In genomic region chr9:132312873-132313272, GRCh38 we compare ENCODE assay signal across 16 cellular contexts. TPM values are rescaled to one million over a fixed set of nuclear protein-coding genes. Genes with fewer than 3 reads are reported as not detected.
A peak's percentile ranks its signal among the peaks of the same experiment; 100 is the strongest.
DNase-seq lines count a peak whose midpoint lies in the region; ATAC-seq and TF ChIP-seq lines count a peak whose summit lies in the region.
"Had no signal": no experiment of that assay in that cellular context is flagged by ENCODE, and none has a peak within 500 bp of the region (broad histone marks: within the 10 kb centered on the region; RNA-seq: fewer than 3 reads in every experiment).

No MANE protein-coding gene starts in this region.

- no peak overlapping the region for H2BK120ac ChIP-seq in neuronal stem cell (ENCODE audit: low read depth, low read length)

- no peak overlapping the region for H3K27ac Mint-ChIP-seq in MCF 10A (ENCODE audit: low read depth, unreplicated experiment)
- peak overlapping the region in 5 of 10 donors; percentile 1 to 31 (median 14) for H3K27ac Mint-ChIP-seq in naive thymus-derived CD8-positive, alpha-beta T cell

- H3K4me1 ChIP-seq in mammary epithelial cell (ENCODE audit: insufficient read depth, low read length) (no peaks in the 10 kb centered on the region), smooth muscle cell (ENCODE audit: low read depth) (no peaks in the 10 kb centered on the region), neuronal stem cell (ENCODE audit: control insufficient read depth in 2 of 2, insufficient read depth in 1 of 2, low read depth in 1 of 2, low read length in 2 of 2) (no peaks in the 10 kb centered on the region)

- H3K14ac ChIP-seq in neuronal stem cell (ENCODE audit: low read length), result no peak overlapping the region

- H3K9me3 Mint-ChIP-seq in MCF 10A (ENCODE audit: unreplicated experiment), result no peaks in the 10 kb centered on the region
- no peaks in the 10 kb centered on the region for H3K9me3 Mint-ChIP-seq in naive thymus-derived CD8-positive, alpha-beta T cell

- H3K23ac ChIP-seq in neuronal stem cell (ENCODE audit: low read depth, low read length, poor library complexity), result no peak overlapping the region

- no peak overlapping the region for H2BK15ac ChIP-seq in neuronal stem cell (ENCODE audit: low read length)

- no peak overlapping the region for H2AFZ ChIP-seq in mammary epithelial cell (ENCODE audit: low read depth, low read length)
- no peak overlapping the region for H2AFZ ChIP-seq in smooth muscle cell (ENCODE audit: low read depth)
- H2AFZ ChIP-seq in neuronal stem cell (ENCODE audit: low read length), result no peak overlapping the region

- no peak overlapping the region for H3K18ac ChIP-seq in neuronal stem cell (ENCODE audit: low read length)

- intact Hi-C loops in mammary epithelial cell (cut with micrococcal nuclease) (no loop called here), MCF 10A (cut with micrococcal nuclease) (no loop called here)

- TF ChIP-seq CTCF in mammary epithelial cell (conservative IDR thresholded peaks at IDR 0.05 in 1 of 2, IDR thresholded peaks at IDR 0.05 in 1 of 2; ENCODE audit: extremely low read depth in 1 of 2, insufficient read depth in 1 of 2, low read depth in 1 of 2, low read length in 2 of 2) (peak; percentile 15 to 26), MCF 10A (IDR thresholded peaks at IDR 0.05; ENCODE audit: unreplicated experiment) (no peak), fibroblast of mammary gland (conservative IDR thresholded peaks at IDR 0.05; ENCODE audit: control insufficient read depth, insufficient read depth, low read depth, low read length) (peak; percentile 34), smooth muscle cell (IDR thresholded peaks at IDR 0.05; ENCODE audit: borderline replicate concordance, insufficient read depth, poor library complexity, severe bottlenecking) (peak; percentile 18)

- H4K8ac ChIP-seq in neuronal stem cell (ENCODE audit: low read depth, low read length), result no peak overlapping the region

- no peak overlapping the region for H3K4ac ChIP-seq in neuronal stem cell (ENCODE audit: low read length)

- dilution Hi-C loops in mammary epithelial cell (cut with HindIII; ENCODE audit: low sequenced_read_pairs), result no loop called here

- H4K20me1 ChIP-seq in mammary epithelial cell (ENCODE audit: insufficient read depth, low read length) (no peaks in the 10 kb centered on the region), smooth muscle cell (ENCODE audit: low read depth) (peaks cover 92% of the 10 kb centered on the region)

- peaks cover 4% of the 10 kb centered on the region for H3K79me1 ChIP-seq in neuronal stem cell (ENCODE audit: low read depth, low read length)

- H3K4me1 Mint-ChIP-seq in MCF 10A (ENCODE audit: insufficient read depth, unreplicated experiment), result no peaks in the 10 kb centered on the region
- H3K4me1 Mint-ChIP-seq in naive thymus-derived CD8-positive, alpha-beta T cell, result peaks cover 7 to 32% (median 29%) of the 10 kb centered on the region in 4 donors

- peaks cover 31% of the 10 kb centered on the region for H3K36me3 Mint-ChIP-seq in MCF 10A (ENCODE audit: insufficient read depth, unreplicated experiment)
- peaks cover 4 to 64% (median 29%) of the 10 kb centered on the region in 3 donors for H3K36me3 Mint-ChIP-seq in naive thymus-derived CD8-positive, alpha-beta T cell

- 96% methylated on average over 2 of the region's 2 CpGs for WGBS in mammary epithelial cell (ENCODE audit: low coverage, missing lambda C conversion rate)
- WGBS in smooth muscle cell (ENCODE audit: low lambda C conversion rate), result 87% methylated on average over 2 of the region's 2 CpGs
- no CpG with 5 or more reads among the region's 2 CpGs for WGBS in neuronal stem cell (ENCODE audit: extremely low coverage in 2 of 2, insufficient read length in 2 of 2, insufficient replicate concordance in 1 of 2), 2 donors

- BruUV-seq in mammary epithelial cell (replicated peaks; lab: Mats Ljungman, UMichigan), result no TSS peak
- no TSS peak for BruUV-seq in MCF 10A (replicated peaks; lab: Mats Ljungman, UMichigan)

- H2BK5ac ChIP-seq in neuronal stem cell (ENCODE audit: low read length), result no peak overlapping the region

- CTCF ChIA-PET in mammary epithelial cell (lab: Charles Lee; ENCODE audit: low non-redundant PET) (no interaction called here), MCF 10A (lab: Yijun Ruan, JAX) (no interaction called here)

- H3K27ac ChIP-seq in mammary epithelial cell (ENCODE audit: insufficient read depth, low read depth, low read length) (no peak overlapping the region), smooth muscle cell (ENCODE audit: low read depth) (no peak overlapping the region), neuronal stem cell (replicated peaks; ENCODE audit: low read length) (no peak overlapping the region)
- H3K27ac ChIP-seq: coronary artery had no signal

- no peaks in the 10 kb centered on the region for H3K27me3 Mint-ChIP-seq in MCF 10A (ENCODE audit: insufficient read depth, unreplicated experiment)
- H3K27me3 Mint-ChIP-seq in naive thymus-derived CD8-positive, alpha-beta T cell, result no peaks in the 10 kb centered on the region

- no peak overlapping the region for H3K4me3 Mint-ChIP-seq in MCF 10A (ENCODE audit: unreplicated experiment)
- no peak overlapping the region for H3K4me3 Mint-ChIP-seq in naive thymus-derived CD8-positive, alpha-beta T cell

- peaks cover 20% of the 10 kb centered on the region for H3K36me3 ChIP-seq in mammary epithelial cell (ENCODE audit: insufficient read depth, low read length)
- H3K36me3 ChIP-seq in smooth muscle cell (ENCODE audit: low read depth), result peaks cover 29% of the 10 kb centered on the region
- H3K36me3 ChIP-seq in neuronal stem cell (replicated peaks in 1 of 2; ENCODE audit: control insufficient read depth in 2 of 2, insufficient read depth in 2 of 2, low read length in 2 of 2), result peaks cover 10 to 93% of the 10 kb centered on the region in 2 donors

- H3K79me2 ChIP-seq in mammary epithelial cell (ENCODE audit: insufficient read depth, low read length) (peaks cover 33% of the 10 kb centered on the region), smooth muscle cell (ENCODE audit: low read depth) (peaks cover 32% of the 10 kb centered on the region)

- no peak overlapping the region for H3K4me3 ChIP-seq in mammary epithelial cell (replicated peaks in 1 of 3; ENCODE audit: insufficient read depth in 1 of 3, low read depth in 2 of 3, low read length in 3 of 3)
- no peak overlapping the region for H3K4me3 ChIP-seq in fibroblast of mammary gland (ENCODE audit: control insufficient read depth, low read depth, low read length)
- H3K4me3 ChIP-seq in smooth muscle cell, result no peak overlapping the region
- no peak overlapping the region for H3K4me3 ChIP-seq in neuronal stem cell (ENCODE audit: low read length in 2 of 2)
- H3K4me3 ChIP-seq: coronary artery had no signal

- DNase-seq in mammary epithelial cell (no peak), MCF 10A (ENCODE audit: unreplicated experiment) (no peak), SW480 (ENCODE audit: low spot score) (peak; percentile 13), fibroblast of mammary gland (ENCODE audit: low read depth) (no peak), smooth muscle cell (lab: John Stamatoyannopoulos, UW; ENCODE audit: unreplicated experiment) (no peak), NCI-H2081 (lab: John Stamatoyannopoulos, UW) (no peak), neuronal stem cell (ENCODE audit: low spot score) (no peak)
- no peak for DNase-seq in naive thymus-derived CD8-positive, alpha-beta T cell
- DNase-seq: GOT3, Karpas-422, NCI-H1694, NCI-H526 treated with DMSO at 0.1 percent for 48 hours, small intestine, T-helper 2 cell had no signal

- no peak for ATAC-seq in naive thymus-derived CD8-positive, alpha-beta T cell
- ATAC-seq: esophagus mucosa had no signal

- POLR2A ChIA-PET in MCF 10A (lab: Yijun Ruan, JAX), result no interaction called here
- POLR2A ChIA-PET in naive thymus-derived CD8-positive, alpha-beta T cell (lab: Charles Lee), result no interaction called here

- in situ Hi-C loops in mammary epithelial cell (cut with MboI; ENCODE audit: low sequenced_read_pairs in 2 of 2), result no loop called here

- H3F3A ChIP-seq in smooth muscle cell (ENCODE audit: low read depth), result no peaks in the 10 kb centered on the region

- H3K4me2 ChIP-seq in mammary epithelial cell (ENCODE audit: insufficient read depth, low read depth, low read length) (no peak overlapping the region), smooth muscle cell (no peak overlapping the region), neuronal stem cell (ENCODE audit: insufficient read depth, low read length, poor library complexity, severe bottlenecking) (no peak overlapping the region)

- no peak overlapping the region for H3K9ac ChIP-seq in mammary epithelial cell (ENCODE audit: insufficient read depth, low read length)
- no peak overlapping the region for H3K9ac ChIP-seq in smooth muscle cell (ENCODE audit: low read depth)
- no peak overlapping the region for H3K9ac ChIP-seq in neuronal stem cell (ENCODE audit: low read depth, low read length, poor library complexity)

- H2AK5ac ChIP-seq in neuronal stem cell (ENCODE audit: low read depth, low read length), result no peak overlapping the region

- no peak overlapping the region for H4K91ac ChIP-seq in neuronal stem cell (ENCODE audit: low read depth, low read length, poor library complexity)

- no peaks in the 10 kb centered on the region for H3K27me3 ChIP-seq in mammary epithelial cell (ENCODE audit: insufficient read depth, low read length)
- H3K27me3 ChIP-seq in smooth muscle cell (ENCODE audit: low read depth), result no peaks in the 10 kb centered on the region
- H3K27me3 ChIP-seq in neuronal stem cell (ENCODE audit: control insufficient read depth in 3 of 3, insufficient read depth in 3 of 3, low read depth in 1 of 3, low read length in 3 of 3), result no peaks in the 10 kb centered on the region

- H3K9me3 ChIP-seq in mammary epithelial cell (replicated peaks; ENCODE audit: insufficient read depth, low read length) (no peaks in the 10 kb centered on the region), smooth muscle cell (replicated peaks; ENCODE audit: low read depth) (no peaks in the 10 kb centered on the region), neuronal stem cell (replicated peaks in 1 of 2; ENCODE audit: control insufficient read depth in 2 of 2, insufficient read depth in 1 of 2, low read depth in 1 of 2, low read length in 2 of 2) (peaks cover 0 to 4% of the 10 kb centered on the region in 2 donors)

- H2BK12ac ChIP-seq in neuronal stem cell (ENCODE audit: low read length), result no peak overlapping the region

RNA-seq across cellular contexts. Expression of gene SETX, which starts 41.9 kb away (rescaled TPM):
- total RNA-seq in mammary epithelial cell, result 10 to 100 TPM; 37.3 to 70.3 TPM
- polyA plus RNA-seq in mammary epithelial cell, result 14.7 TPM
- 45.9 TPM for polyA minus RNA-seq in mammary epithelial cell
- 41.1 and 44.6 TPM in 2 replicates for total RNA-seq in MCF 10A (2022)
- total RNA-seq in smooth muscle cell, result 50.9 and 66.0 TPM in 2 replicates
- 11.4 and 13.5 TPM in 2 replicates for polyA plus RNA-seq in smooth muscle cell
- 10 to 100 TPM; 80.5 to 84.8 TPM for total RNA-seq in naive thymus-derived CD8-positive, alpha-beta T cell
- 10 to 100 TPM; 21.4 to 29.1 (median 25.9) TPM for polyA plus RNA-seq in naive thymus-derived CD8-positive, alpha-beta T cell
- polyA plus RNA-seq in neuronal stem cell (2013, experiment 1 of 2), result 9.3 TPM
- polyA plus RNA-seq in neuronal stem cell (2013, experiment 2 of 2), result 9.6 TPM
